Comparison of ENCODE assay signal across 1 cellular context in the genomic region with DNA sequence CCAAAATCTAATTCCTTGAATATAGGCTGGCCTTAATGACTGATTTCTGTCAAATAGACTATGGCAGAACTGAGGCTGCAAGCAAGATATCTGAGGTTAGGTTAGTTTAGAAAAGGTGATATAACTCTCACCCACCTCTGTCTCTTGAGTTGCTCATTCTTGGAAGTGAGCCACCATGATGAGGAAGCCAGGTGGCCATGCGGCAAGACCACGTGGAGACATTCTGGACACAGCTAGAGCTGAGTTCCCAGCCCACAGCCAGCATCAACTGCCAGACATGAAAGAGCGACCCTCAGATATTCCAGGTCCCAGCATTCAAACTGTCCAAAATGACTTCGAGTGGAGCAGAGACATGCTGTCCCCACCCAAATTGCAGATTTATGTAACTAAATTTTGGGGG.
TF ChIP-seq lines count a peak whose summit lies in the region.

No MANE protein-coding gene starts in this region.

TF ChIP-seq in GM23338, 12 proteins besides CTCF, POLR2A, EP300 and RAD21 (continued from another document):
- TF ChIP-seq, protein P1, sequence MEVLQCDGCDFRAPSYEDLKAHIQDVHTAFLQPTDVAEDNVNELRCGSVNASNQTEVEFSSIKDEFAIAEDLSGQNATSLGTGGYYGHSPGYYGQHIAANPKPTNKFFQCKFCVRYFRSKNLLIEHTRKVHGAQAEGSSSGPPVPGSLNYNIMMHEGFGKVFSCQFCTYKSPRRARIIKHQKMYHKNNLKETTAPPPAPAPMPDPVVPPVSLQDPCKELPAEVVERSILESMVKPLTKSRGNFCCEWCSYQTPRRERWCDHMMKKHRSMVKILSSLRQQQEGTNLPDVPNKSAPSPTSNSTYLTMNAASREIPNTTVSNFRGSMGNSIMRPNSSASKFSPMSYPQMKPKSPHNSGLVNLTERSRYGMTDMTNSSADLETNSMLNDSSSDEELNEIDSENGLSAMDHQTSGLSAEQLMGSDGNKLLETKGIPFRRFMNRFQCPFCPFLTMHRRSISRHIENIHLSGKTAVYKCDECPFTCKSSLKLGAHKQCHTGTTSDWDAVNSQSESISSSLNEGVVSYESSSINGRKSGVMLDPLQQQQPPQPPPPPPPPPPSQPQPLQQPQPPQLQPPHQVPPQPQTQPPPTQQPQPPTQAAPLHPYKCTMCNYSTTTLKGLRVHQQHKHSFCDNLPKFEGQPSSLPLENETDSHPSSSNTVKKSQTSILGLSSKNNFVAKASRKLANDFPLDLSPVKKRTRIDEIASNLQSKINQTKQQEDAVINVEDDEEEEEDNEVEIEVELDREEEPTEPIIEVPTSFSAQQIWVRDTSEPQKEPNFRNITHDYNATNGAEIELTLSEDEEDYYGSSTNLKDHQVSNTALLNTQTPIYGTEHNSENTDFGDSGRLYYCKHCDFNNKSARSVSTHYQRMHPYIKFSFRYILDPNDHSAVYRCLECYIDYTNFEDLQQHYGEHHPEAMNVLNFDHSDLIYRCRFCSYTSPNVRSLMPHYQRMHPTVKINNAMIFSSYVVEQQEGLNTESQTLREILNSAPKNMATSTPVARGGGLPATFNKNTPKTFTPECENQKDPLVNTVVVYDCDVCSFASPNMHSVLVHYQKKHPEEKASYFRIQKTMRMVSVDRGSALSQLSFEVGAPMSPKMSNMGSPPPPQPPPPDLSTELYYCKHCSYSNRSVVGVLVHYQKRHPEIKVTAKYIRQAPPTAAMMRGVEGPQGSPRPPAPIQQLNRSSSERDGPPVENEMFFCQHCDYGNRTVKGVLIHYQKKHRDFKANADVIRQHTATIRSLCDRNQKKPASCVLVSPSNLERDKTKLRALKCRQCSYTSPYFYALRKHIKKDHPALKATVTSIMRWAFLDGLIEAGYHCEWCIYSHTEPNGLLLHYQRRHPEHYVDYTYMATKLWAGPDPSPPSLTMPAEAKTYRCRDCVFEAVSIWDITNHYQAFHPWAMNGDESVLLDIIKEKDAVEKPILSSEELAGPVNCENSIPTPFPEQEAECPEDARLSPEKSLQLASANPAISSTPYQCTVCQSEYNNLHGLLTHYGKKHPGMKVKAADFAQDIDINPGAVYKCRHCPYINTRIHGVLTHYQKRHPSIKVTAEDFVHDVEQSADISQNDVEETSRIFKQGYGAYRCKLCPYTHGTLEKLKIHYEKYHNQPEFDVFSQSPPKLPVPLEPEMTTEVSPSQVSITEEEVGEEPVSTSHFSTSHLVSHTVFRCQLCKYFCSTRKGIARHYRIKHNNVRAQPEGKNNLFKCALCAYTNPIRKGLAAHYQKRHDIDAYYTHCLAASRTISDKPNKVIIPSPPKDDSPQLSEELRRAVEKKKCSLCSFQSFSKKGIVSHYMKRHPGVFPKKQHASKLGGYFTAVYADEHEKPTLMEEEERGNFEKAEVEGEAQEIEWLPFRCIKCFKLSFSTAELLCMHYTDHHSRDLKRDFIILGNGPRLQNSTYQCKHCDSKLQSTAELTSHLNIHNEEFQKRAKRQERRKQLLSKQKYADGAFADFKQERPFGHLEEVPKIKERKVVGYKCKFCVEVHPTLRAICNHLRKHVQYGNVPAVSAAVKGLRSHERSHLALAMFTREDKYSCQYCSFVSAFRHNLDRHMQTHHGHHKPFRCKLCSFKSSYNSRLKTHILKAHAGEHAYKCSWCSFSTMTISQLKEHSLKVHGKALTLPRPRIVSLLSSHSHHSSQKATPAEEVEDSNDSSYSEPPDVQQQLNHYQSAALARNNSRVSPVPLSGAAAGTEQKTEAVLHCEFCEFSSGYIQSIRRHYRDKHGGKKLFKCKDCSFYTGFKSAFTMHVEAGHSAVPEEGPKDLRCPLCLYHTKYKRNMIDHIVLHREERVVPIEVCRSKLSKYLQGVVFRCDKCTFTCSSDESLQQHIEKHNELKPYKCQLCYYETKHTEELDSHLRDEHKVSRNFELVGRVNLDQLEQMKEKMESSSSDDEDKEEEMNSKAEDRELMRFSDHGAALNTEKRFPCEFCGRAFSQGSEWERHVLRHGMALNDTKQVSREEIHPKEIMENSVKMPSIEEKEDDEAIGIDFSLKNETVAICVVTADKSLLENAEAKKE (CRISPR knock-in tag; IDR thresholded peaks at IDR 0.05): no peak
- TF ChIP-seq POLR2AphosphoS5 (IDR thresholded peaks at IDR 0.05; ENCODE audit: low read depth) (no peak), EZH2phosphoT487 (IDR thresholded peaks at IDR 0.05; ENCODE audit: unreplicated experiment) (no peak), NANOG (IDR thresholded peaks at IDR 0.05; ENCODE audit: borderline replicate concordance) (no peak), CREB1 (CRISPR knock-in tag; IDR thresholded peaks at IDR 0.05; ENCODE audit: low read depth) (no peak), ZNF114 (CRISPR knock-in tag; IDR thresholded peaks at IDR 0.05) (no peak), JUNB (IDR thresholded peaks at IDR 0.05; ENCODE audit: unreplicated experiment) (no peak)
- TF ChIP-seq, protein P2, sequence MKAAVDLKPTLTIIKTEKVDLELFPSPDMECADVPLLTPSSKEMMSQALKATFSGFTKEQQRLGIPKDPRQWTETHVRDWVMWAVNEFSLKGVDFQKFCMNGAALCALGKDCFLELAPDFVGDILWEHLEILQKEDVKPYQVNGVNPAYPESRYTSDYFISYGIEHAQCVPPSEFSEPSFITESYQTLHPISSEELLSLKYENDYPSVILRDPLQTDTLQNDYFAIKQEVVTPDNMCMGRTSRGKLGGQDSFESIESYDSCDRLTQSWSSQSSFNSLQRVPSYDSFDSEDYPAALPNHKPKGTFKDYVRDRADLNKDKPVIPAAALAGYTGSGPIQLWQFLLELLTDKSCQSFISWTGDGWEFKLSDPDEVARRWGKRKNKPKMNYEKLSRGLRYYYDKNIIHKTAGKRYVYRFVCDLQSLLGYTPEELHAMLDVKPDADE (IDR thresholded peaks at IDR 0.05): no peak
